ENCODE assay signal across 8 cellular contexts in the genomic region with DNA sequence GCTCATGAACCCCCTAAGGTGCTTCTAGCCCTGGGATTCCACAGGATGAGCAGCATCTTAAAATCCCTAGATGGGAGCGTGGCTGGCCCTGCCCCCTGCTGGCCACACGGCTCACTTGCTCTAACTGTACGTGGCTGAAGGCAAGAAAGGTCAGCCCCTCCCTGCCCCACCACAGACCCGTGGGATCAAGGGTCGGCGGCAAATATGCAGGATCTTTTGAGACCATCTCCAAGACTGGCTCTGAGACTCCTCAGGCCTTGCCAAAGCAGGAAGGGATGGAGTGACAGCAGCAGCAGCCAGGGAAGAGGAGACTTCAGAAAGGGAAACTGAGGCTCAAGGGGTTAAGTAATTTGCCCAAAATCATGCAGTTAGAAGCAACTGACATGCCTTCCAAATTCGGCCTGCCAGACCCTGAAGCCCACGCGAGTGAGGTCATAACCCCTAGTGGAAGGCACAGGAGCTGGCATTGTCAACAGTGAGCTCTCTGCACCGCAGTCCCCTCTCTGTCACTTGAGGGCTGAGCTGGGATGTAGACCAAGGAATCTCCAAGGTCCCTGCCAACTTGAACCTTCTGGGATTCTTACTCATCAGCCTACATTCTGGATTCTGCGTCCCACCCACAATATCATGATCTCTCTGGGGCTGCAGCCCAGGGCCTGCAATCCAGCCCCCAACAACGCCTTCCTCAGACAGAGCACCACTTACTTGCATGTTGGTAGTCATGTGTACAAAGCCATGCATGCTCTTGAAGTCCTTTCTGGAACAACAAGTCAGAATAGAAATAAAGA. TPM values are rescaled to one million over a fixed set of nuclear protein-coding genes. Genes with fewer than 3 reads are reported as not detected.
DNase-seq lines count a peak whose midpoint lies in the region; ATAC-seq, FAIRE-seq and TF ChIP-seq lines count a peak whose summit lies in the region.

No MANE protein-coding gene starts in this region.

- DNase-seq in CD4-positive, alpha-beta T cell = peak; percentile 40 to 74 (median 55)
- DNase-seq in NCI-H2029 (lab: John Stamatoyannopoulos, UW) (peak; percentile 58), bronchial epithelial cell (ENCODE audit: low read depth) (peak; percentile 46), kidney glomerular epithelial cell (lab: John Stamatoyannopoulos, UW) (peak; percentile 58)
- DNase-seq in stimulated activated CD4-positive, alpha-beta T cell treated with anti-CD3 and anti-CD28 coated beads, Interleukin-2, amount 100 ng/mL, for 4 hours (ENCODE audit: low read depth) = peak; percentile 45

- H3K4me1 Mint-ChIP-seq in CD4-positive, alpha-beta T cell (ENCODE audit: low read depth) = peaks cover 5% of the 10 kb centered on the region

- no peak overlapping the region for H3K4me3 Mint-ChIP-seq in CD4-positive, alpha-beta T cell

- no peak overlapping the region for H3K27ac ChIP-seq in CD4-positive, alpha-beta T cell (ENCODE audit: low read depth, low read length)

- H3K9me3 ChIP-seq in CD4-positive, alpha-beta T cell (ENCODE audit: control insufficient read depth, low read length) = no peaks in the 10 kb centered on the region

- H3K27me3 ChIP-seq in CD4-positive, alpha-beta T cell (ENCODE audit: control insufficient read depth, insufficient read depth, low read length) = no peaks in the 10 kb centered on the region
- H3K27me3 ChIP-seq in bronchial epithelial cell (ENCODE audit: control insufficient read depth, insufficient read depth, low read length) = no peaks in the 10 kb centered on the region

- H3K36me3 Mint-ChIP-seq in CD4-positive, alpha-beta T cell (ENCODE audit: low read depth) = no peaks in the 10 kb centered on the region

- FAIRE-seq in bronchial epithelial cell (lab: Jason Lieb, UNC) = no peak

- POLR2A ChIA-PET in CD4-positive, alpha-beta T cell (lab: Charles Lee) = interaction anchor here (0.9 to 1.4 kb wide), 6 partner anchors 10 to 75 kb away, joined by 3 to 5 read pairs (median 3); no protein-coding TSS in a partner anchor

- H3K27me3 Mint-ChIP-seq in CD4-positive, alpha-beta T cell = no peaks in the 10 kb centered on the region

- H3K4me3 ChIP-seq in WI38 (ENCODE audit: low read depth, low read length) = no peak overlapping the region
- no peak overlapping the region for H3K4me3 ChIP-seq in bronchial epithelial cell (ENCODE audit: low read depth, low read length)

- H3K36me3 ChIP-seq in bronchial epithelial cell (ENCODE audit: control insufficient read depth, insufficient read depth, low read length) = no peaks in the 10 kb centered on the region

- no peak overlapping the region for H3K27ac Mint-ChIP-seq in CD4-positive, alpha-beta T cell

- ATAC-seq in CD4-positive, alpha-beta T cell (ENCODE audit: poor library complexity) = peak; percentile 87
- ATAC-seq in GM21529 (IDR thresholded peaks at IDR 0.05; ENCODE audit: unreplicated experiment) (peak; percentile 72), HG02970 (IDR thresholded peaks at IDR 0.05; ENCODE audit: low FRiP score, unreplicated experiment) (no peak)

- TF ChIP-seq CTCF in CD4-positive, alpha-beta T cell (IDR thresholded peaks at IDR 0.05) = peak; percentile 84
- peak; percentile 85 for TF ChIP-seq CTCF in WI38 (IDR thresholded peaks at IDR 0.05; ENCODE audit: low read depth, low read length)
- TF ChIP-seq CTCF in bronchial epithelial cell (IDR thresholded peaks at IDR 0.05; ENCODE audit: insufficient read depth, low read length, severe bottlenecking) = peak; percentile 87

- CTCF ChIA-PET in CD4-positive, alpha-beta T cell (lab: Charles Lee) = interaction anchor here (0.8 to 3.2 kb wide), 9 partner anchors 11 to 69 kb away, joined by 3 to 21 read pairs (median 4); partner anchors contain the start of gene DGKZ

- H3K9me3 Mint-ChIP-seq in CD4-positive, alpha-beta T cell = no peaks in the 10 kb centered on the region

- intact Hi-C loops in CD4-positive, alpha-beta T cell (cut with DNase I, micrococcal nuclease) = loop anchor here (1.0 to 10.0 kb wide), 5 partner anchors 62 to 344 kb away; partner anchors contain the start of gene PHF21A (in 1 of the 2)

RNA-seq across cellular contexts. Expression of gene CREB3L1, which starts 31.4 kb away (rescaled TPM):
- total RNA-seq in CD4-positive, alpha-beta T cell = not detected
- total RNA-seq in bronchial epithelial cell = 0.13 and 0.53 TPM in 2 replicates

RNA-seq across cellular contexts. Expression of gene DGKZ, which starts 38.4 kb away (rescaled TPM):
- 100 to 1,000 TPM; 159 to 166 TPM for total RNA-seq in CD4-positive, alpha-beta T cell
- total RNA-seq in bronchial epithelial cell = 30.5 and 35.2 TPM in 2 replicates
